In genomic region chrX:40151211-40152172, GRCh38 we compare ENCODE assay signal across 10 cellular contexts. TPM values are rescaled to one million over a fixed set of nuclear protein-coding genes. Genes with fewer than 3 reads are reported as not detected.
A peak's percentile ranks its signal among the peaks of the same experiment; 100 is the strongest.
DNase-seq lines count a peak whose midpoint lies in the region; ATAC-seq and TF ChIP-seq lines count a peak whose summit lies in the region.
"Had no signal": no experiment of that assay in that cellular context is flagged by ENCODE, and none has a peak within 500 bp of the region (broad histone marks: within the 10 kb centered on the region; RNA-seq: fewer than 3 reads in every experiment).

No MANE protein-coding gene starts in this region.

- H3K4me3 ChIP-seq in iPS-20b (ENCODE audit: low read length) (peak overlapping the region; percentile 61; the same call in 1 of the 2 replicates), gastrocnemius medialis (peak overlapping the region; percentile 50 to 63 (median 60))
- H3K4me3 ChIP-seq: body of pancreas had no signal

- ATAC-seq in gastrocnemius medialis, result peak; percentile 42 to 51
- ATAC-seq: body of pancreas had no signal

- no peaks in the 10 kb centered on the region for H3K36me3 ChIP-seq in iPS-20b (ENCODE audit: insufficient read depth, low read depth, low read length)
- H3K36me3 ChIP-seq in gastrocnemius medialis, result no peaks in the 10 kb centered on the region

- H3K9me3 ChIP-seq in iPS-20b (ENCODE audit: insufficient read depth, low read depth, low read length) (no peaks in the 10 kb centered on the region), gastrocnemius medialis (no peaks in the 10 kb centered on the region)
- H3K9me3 ChIP-seq: body of pancreas had no signal

- H3K27me3 ChIP-seq in iPS-20b (ENCODE audit: insufficient read depth, low read length) (peaks cover 71% of the 10 kb centered on the region), gastrocnemius medialis (peaks cover 0 to 30% (median 10%) of the 10 kb centered on the region in 3 donors)
- H3K27me3 ChIP-seq: body of pancreas had no signal

- TF ChIP-seq CTCF in gastrocnemius medialis (IDR thresholded peaks at IDR 0.05 in 4 of 5, conservative IDR thresholded peaks at IDR 0.05 in 1 of 5), result no peak

- DNase-seq in NCI-H2171 treated with DMSO at 0.1 percent for 48 hours (lab: John Stamatoyannopoulos, UW) (peak; percentile 49), NCI-H2171 (lab: John Stamatoyannopoulos, UW) (no peak), NCI-H748 (lab: John Stamatoyannopoulos, UW; ENCODE audit: unreplicated experiment) (peak; percentile 81), gastrocnemius medialis (peak in 1 of 2 donors; percentile 71), DMS153 (lab: John Stamatoyannopoulos, UW) (no peak), medulla oblongata (ENCODE audit: extremely low spot score) (no peak), AG20443 (ENCODE audit: low spot score) (no peak)

- H3K4me1 ChIP-seq in iPS-20b (ENCODE audit: insufficient read depth, low read length), result peaks cover 16% of the 10 kb centered on the region; the same call in 1 of the 2 replicates
- peaks cover 4 to 24% of the 10 kb centered on the region in 2 donors for H3K4me1 ChIP-seq in gastrocnemius medialis

- intact Hi-C loops in gastrocnemius medialis (cut with DNase I; ENCODE audit: low total_unique reads), result loop anchor here (1.0 to 2.0 kb wide), 2 partner anchors 42 to 57 kb away; no protein-coding TSS in a partner anchor

- in situ Hi-C loops in gastrocnemius medialis (cut with MboI; ENCODE audit: low sequenced_read_pairs in 4 of 4), result loop anchor here in 2 of 4 donors (25.0 kb wide), 2 partner anchors 139 to 414 kb away; no protein-coding TSS in a partner anchor

- H3K27ac ChIP-seq in iPS-20b (ENCODE audit: low read length) (no peak overlapping the region), gastrocnemius medialis (peak overlapping the region; percentile 77 to 86 (median 82))
- H3K27ac ChIP-seq: SK-N-MC had no signal

- peak; percentile 41 to 42 for TF ChIP-seq POLR2A in gastrocnemius medialis (IDR thresholded peaks at IDR 0.05)

- H3K9ac ChIP-seq in iPS-20b (ENCODE audit: low read depth, low read length), result peak overlapping the region; percentile 75; the same call in 1 of the 2 replicates

RNA-seq across cellular contexts. Expression of gene BCOR, which starts 53.7 kb away (rescaled TPM):
- total RNA-seq in gastrocnemius medialis, result 10 to 100 TPM in 3 of 4 donors, 1 to 10 TPM in 1; 6.5 to 43.8 (median 18.4) TPM

Comparison
In these comparisons a context has a peak if more than half of its experiments do, and no peak if none do; other contexts are left out.
1. DNase-seq: peak in NCI-H2171 treated with DMSO at 0.1 percent for 48 hours (single experiment) and NCI-H748 (single experiment); none in NCI-H2171 (single experiment), DMS153 (single experiment), medulla oblongata (single experiment) and AG20443 (single experiment).